ENCODE assay signal across 8 cellular contexts in the genomic region with DNA sequence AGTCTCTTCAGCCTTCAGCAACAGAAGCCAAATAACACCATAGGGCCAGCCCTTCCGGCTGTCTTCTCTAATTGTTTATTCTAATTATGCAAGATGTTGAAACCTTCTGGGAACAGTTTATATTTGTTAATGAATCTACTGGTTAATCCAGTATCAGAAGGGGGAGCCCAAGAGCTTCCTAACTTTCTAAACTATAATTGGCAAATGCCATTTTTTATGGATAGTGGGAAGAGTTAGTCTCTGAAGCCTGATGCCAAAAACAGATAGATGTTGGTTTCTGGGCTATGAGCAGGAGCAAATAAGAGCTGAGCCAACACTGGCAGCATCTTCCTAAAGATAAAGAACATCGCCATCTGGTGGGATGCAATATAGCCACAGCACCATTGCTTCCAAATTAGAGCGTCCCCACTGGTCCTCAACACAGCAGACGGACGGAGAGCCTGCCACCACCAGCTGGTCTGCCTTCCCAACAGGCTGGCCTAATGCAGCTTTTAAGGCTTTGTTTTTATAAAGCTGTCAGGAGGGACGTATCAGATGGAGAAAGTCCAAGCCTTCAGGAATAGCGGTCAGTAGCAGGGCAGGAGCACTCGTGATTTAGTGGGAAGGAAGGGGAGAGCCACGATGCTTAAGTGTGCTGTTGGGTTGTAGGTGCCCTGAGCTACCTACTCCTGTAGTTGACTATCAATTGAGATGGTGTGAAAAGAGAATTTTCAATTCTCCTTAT.
DNase-seq lines count a peak whose midpoint lies in the region; ATAC-seq and TF ChIP-seq lines count a peak whose summit lies in the region.

No MANE protein-coding gene starts in this region.

- H3K27me3 Mint-ChIP-seq in progenitor cell of endocrine pancreas: no peaks in the 10 kb centered on the region

- ATAC-seq in foreskin keratinocyte: peak; percentile 81
- ATAC-seq in HG03469 (IDR thresholded peaks at IDR 0.05; ENCODE audit: unreplicated experiment): no peak
- ATAC-seq in HG03139 (IDR thresholded peaks at IDR 0.05; ENCODE audit: unreplicated experiment): no peak

- H3K27me3 ChIP-seq in A673 (replicated peaks; ENCODE audit: insufficient read depth, low read depth, low read length, poor library complexity): no peaks in the 10 kb centered on the region
- no peaks in the 10 kb centered on the region for H3K27me3 ChIP-seq in GM06990 (replicated peaks; ENCODE audit: control insufficient read depth, insufficient read depth, low read length)
- H3K27me3 ChIP-seq in foreskin keratinocyte: no peaks in the 10 kb centered on the region

- peaks cover 22% of the 10 kb centered on the region for H3K36me3 Mint-ChIP-seq in progenitor cell of endocrine pancreas (ENCODE audit: insufficient read depth)

- peak; percentile 78 for DNase-seq in A673 (ENCODE audit: low spot score)
- peak; percentile 13 for DNase-seq in GM06990 (ENCODE audit: extremely low read depth, insufficient read length)
- peak; percentile 76 for DNase-seq in NCI-H1092 (lab: John Stamatoyannopoulos, UW)
- DNase-seq in SW480 (ENCODE audit: low spot score): peak; percentile 63
- DNase-seq in foreskin keratinocyte: peak; percentile 2 to 23
- DNase-seq in progenitor cell of endocrine pancreas (ENCODE audit: low spot score, unreplicated experiment): no peak

- no peak overlapping the region for H3K4me3 ChIP-seq in A673 (ENCODE audit: low read depth, low read length, poor library complexity, severe bottlenecking)
- H3K4me3 ChIP-seq in GM06990 (replicated peaks; ENCODE audit: low read depth, low read length): no peak overlapping the region

- H3K4me1 Mint-ChIP-seq in progenitor cell of endocrine pancreas (ENCODE audit: low read depth): no peaks in the 10 kb centered on the region

- H3K36me3 ChIP-seq in A673 (ENCODE audit: insufficient read depth, low read length, poor library complexity, severe bottlenecking): no peaks in the 10 kb centered on the region
- no peaks in the 10 kb centered on the region; the same call in 1 of the 2 replicates for H3K36me3 ChIP-seq in GM06990 (ENCODE audit: control insufficient read depth, insufficient read depth, low read length)

- H3K9me3 ChIP-seq in A673 (ENCODE audit: low read depth, low read length, poor library complexity, severe bottlenecking): no peaks in the 10 kb centered on the region

- H3K27ac ChIP-seq in A673 (ENCODE audit: low read depth, low read length, poor library complexity, severe bottlenecking) (no peak overlapping the region), foreskin keratinocyte (no peak overlapping the region)

- H3K27ac Mint-ChIP-seq in progenitor cell of endocrine pancreas: no peak overlapping the region

- TF ChIP-seq CTCF in A673 (conservative IDR thresholded peaks at IDR 0.05; ENCODE audit: low read depth, low read length): peak; percentile 75
- TF ChIP-seq CTCF in GM06990 (IDR thresholded peaks at IDR 0.05; ENCODE audit: insufficient read depth, low read length, poor library complexity, severe bottlenecking): peak; percentile 52
- peak; percentile 68 for TF ChIP-seq CTCF in foreskin keratinocyte (conservative IDR thresholded peaks at IDR 0.05)
- peak; percentile 45 for TF ChIP-seq CTCF in progenitor cell of endocrine pancreas (IDR thresholded peaks at IDR 0.05; ENCODE audit: unreplicated experiment)

- H3K4me1 ChIP-seq in A673 (ENCODE audit: insufficient read depth, low read length, poor library complexity, severe bottlenecking): no peaks in the 10 kb centered on the region
- H3K4me1 ChIP-seq in foreskin keratinocyte: no peaks in the 10 kb centered on the region

- CTCF ChIA-PET in A673 (lab: Charles Lee): interaction anchor here (0.7 to 1.3 kb wide), 4 partner anchors 14 to 947 kb away, joined by 3 to 8 read pairs (median 6); no protein-coding TSS in a partner anchor

- no peaks in the 10 kb centered on the region for H3K9me3 Mint-ChIP-seq in progenitor cell of endocrine pancreas (ENCODE audit: low read depth)

- intact Hi-C loops in A673 (cut with micrococcal nuclease; ENCODE audit: unreplicated experiment): loop anchor here (5.0 to 10.0 kb wide), 2 partner anchors 231 to 511 kb away; no protein-coding TSS in a partner anchor

- H3K4me3 Mint-ChIP-seq in progenitor cell of endocrine pancreas (ENCODE audit: low read depth): no peak overlapping the region

- POLR2A ChIA-PET in A673 (lab: Charles Lee; ENCODE audit: low non-redundant PET): interaction anchor here (0.6 kb wide), 2 partner anchors 56 to 144 kb away, joined by 3 to 5 read pairs; no protein-coding TSS in a partner anchor

- BruUV-seq in A673 (replicated peaks; lab: Mats Ljungman, UMichigan): no TSS peak
